14 cellular contexts compared by ENCODE assay signal in genomic region chr20:24503352-24503931, GRCh38. TPM values are rescaled to one million over a fixed set of nuclear protein-coding genes. Genes with fewer than 3 reads are reported as not detected.
DNase-seq lines count a peak whose midpoint lies in the region; ATAC-seq, FAIRE-seq and TF ChIP-seq lines count a peak whose summit lies in the region.
"Had no signal": no experiment of that assay in that cellular context is flagged by ENCODE, and none has a peak within 500 bp of the region (broad histone marks: within the 10 kb centered on the region; RNA-seq: fewer than 3 reads in every experiment).

No MANE protein-coding gene starts in this region.

- H3K9me3 ChIP-seq in A549 (no peaks in the 10 kb centered on the region), gastroesophageal sphincter (no peaks in the 10 kb centered on the region)

- H3K4me3 ChIP-seq in A549 (no peak overlapping the region), fibroblast of pulmonary artery (replicated peaks; ENCODE audit: low read depth, low read length) (no peak overlapping the region), gastroesophageal sphincter (no peak overlapping the region)

- no peak for TF ChIP-seq RAD21 in A549 (conservative IDR thresholded peaks at IDR 0.05 in 1 of 2, IDR thresholded peaks at IDR 0.05 in 1 of 2)

- FAIRE-seq in A549 (lab: Jason Lieb, UNC) (no peak), HTR-8/SVneo (lab: Jason Lieb, UNC) (no peak)

- peak overlapping the region; percentile 54 to 56; a peak in 4 of 6 replicates for H3K27ac ChIP-seq in A549
- no peak overlapping the region for H3K27ac ChIP-seq in gastroesophageal sphincter
- H3K27ac ChIP-seq: foreskin keratinocyte, parathyroid adenoma had no signal

- no peak for TF ChIP-seq CTCF in A549 (IDR thresholded peaks at IDR 0.05)
- no peak for TF ChIP-seq CTCF in fibroblast of pulmonary artery (IDR thresholded peaks at IDR 0.05; ENCODE audit: low read length, missing control alignments)
- no peak for TF ChIP-seq CTCF in gastroesophageal sphincter (IDR thresholded peaks at IDR 0.05)

- POLR2A ChIA-PET in A549 (lab: Yijun Ruan, JAX): no interaction called here

- TF ChIP-seq POLR2A in A549 (IDR thresholded peaks at IDR 0.05; ENCODE audit: low read length) (no peak), gastroesophageal sphincter (IDR thresholded peaks at IDR 0.05) (no peak)

- DNase-seq in A549 (ENCODE audit: low read depth in 1 of 2, low spot score in 1 of 2): no peak
- DNase-seq in RPMI7951 (ENCODE audit: low read depth): peak; percentile 80
- peak; percentile 20 for DNase-seq in fibroblast of pulmonary artery (ENCODE audit: low read depth)
- peak; percentile 3 for DNase-seq in myocyte (ENCODE audit: low read depth)
- no peak for DNase-seq in HK-2 (ENCODE audit: unreplicated experiment)
- no peak for DNase-seq in central memory CD4-positive, alpha-beta T cell
- no peak for DNase-seq in HTR-8/SVneo (ENCODE audit: insufficient read length, low spot score)
- DNase-seq: activated CD4-positive, CD25-positive, alpha-beta regulatory T cell; foreskin keratinocyte; GDM1; NCI-H1436; SIG-M5 had no signal

- H3K4me1 ChIP-seq in A549 (peaks cover 23% of the 10 kb centered on the region), gastroesophageal sphincter (no peaks in the 10 kb centered on the region)
- H3K4me1 ChIP-seq: foreskin keratinocyte, parathyroid adenoma had no signal

- H3K4me2 ChIP-seq in A549: peak overlapping the region; percentile 45

- WGBS in A549 (ENCODE audit: missing lambda C conversion rate): 35% methylated on average over 9 of the region's 9 CpGs
- WGBS in gastroesophageal sphincter (ENCODE audit: low coverage in 1 of 2), 2 donors: 20 to 35% methylated on average over 1 to 9 of the region's 9 CpGs

- TF ChIP-seq EP300 in A549 (IDR thresholded peaks at IDR 0.05): no peak
- TF ChIP-seq EP300 in gastroesophageal sphincter (IDR thresholded peaks at IDR 0.05): no peak

- H3K36me3 ChIP-seq in gastroesophageal sphincter: no peaks in the 10 kb centered on the region

- CTCF ChIA-PET in A549 (lab: Yijun Ruan, JAX): interaction anchor here (0.6 to 1.1 kb wide), 4 partner anchors 16 to 415 kb away, joined by 3 to 4 read pairs (median 3); no protein-coding TSS in a partner anchor

- H3K27me3 ChIP-seq in gastroesophageal sphincter: peaks cover 10% of the 10 kb centered on the region
- H3K27me3 ChIP-seq: foreskin keratinocyte had no signal

- peak; percentile 74 to 75 for ATAC-seq in A549
- ATAC-seq in gastroesophageal sphincter: no peak
- ATAC-seq: foreskin keratinocyte had no signal

TF ChIP-seq in A549, 52 proteins besides CTCF, POLR2A, EP300 and RAD21:
- TF ChIP-seq NR3C1 (IDR thresholded peaks at IDR 0.05) (no peak), HMGXB4 (CRISPR knock-in tag; IDR thresholded peaks at IDR 0.05; ENCODE audit: borderline replicate concordance) (no peak), MAZ (IDR thresholded peaks at IDR 0.05; ENCODE audit: borderline replicate concordance, low read depth, low read length) (no peak), CHD4 (IDR thresholded peaks at IDR 0.05; ENCODE audit: borderline replicate concordance) (no peak)

RNA-seq across cellular contexts. Expression of gene SYNDIG1, which starts 34.0 kb away (rescaled TPM):
- polyA plus RNA-seq in A549 (2011; rRNA removed): 0.96 and 1.1 TPM in 2 replicates
- 1.4 and 1.8 TPM in 2 replicates for polyA plus RNA-seq in A549 (2012; cell fraction: cytosol; rRNA removed)
- 1.6 and 1.8 TPM in 2 replicates for polyA plus RNA-seq in A549 (2012; cell fraction: nucleus; rRNA removed)
- polyA plus RNA-seq in A549 (2017; fragmentation: RNase III; extraction: RNeasy Plus Mini Kit Qiagen cat#74134 plus additional on column Dnase treatment): 1.9 to 2.7 TPM (median 2.6 TPM) in 3 replicates
- 0.62 and 1.6 TPM in 2 replicates for polyA minus RNA-seq in A549 (2011; rRNA and poly(A)+ RNA removed)
- total RNA-seq in RPMI7951 (2014; rRNA removed; shearing (Covaris generic)): 10.2 and 12.6 TPM in 2 replicates
- not detected in 2 replicates for total RNA-seq in myocyte
- not detected for polyA plus RNA-seq in myocyte (2012)
- total RNA-seq in gastroesophageal sphincter: under 1 TPM in 3 of 4 donors, not detected in 1; 0.15 to 0.40 (median 0.16) TPM
- total RNA-seq: foreskin keratinocyte had no signal
- polyA plus RNA-seq: foreskin keratinocyte had no signal

Comparison
In these comparisons a context has a peak if more than half of its experiments do, and no peak if none do; other contexts are left out.
1. DNase-seq: peak in RPMI7951 (single experiment), fibroblast of pulmonary artery (single experiment) and myocyte (single experiment); none in A549 (0 of 2), HK-2 (single experiment), central memory CD4-positive, alpha-beta T cell (single experiment) and HTR-8/SVneo (single experiment).
2. H3K27ac ChIP-seq: peak in A549 (2 of 2); none in gastroesophageal sphincter (0 of 4).